ENCODE assay signal across 8 cellular contexts in the genomic region with DNA sequence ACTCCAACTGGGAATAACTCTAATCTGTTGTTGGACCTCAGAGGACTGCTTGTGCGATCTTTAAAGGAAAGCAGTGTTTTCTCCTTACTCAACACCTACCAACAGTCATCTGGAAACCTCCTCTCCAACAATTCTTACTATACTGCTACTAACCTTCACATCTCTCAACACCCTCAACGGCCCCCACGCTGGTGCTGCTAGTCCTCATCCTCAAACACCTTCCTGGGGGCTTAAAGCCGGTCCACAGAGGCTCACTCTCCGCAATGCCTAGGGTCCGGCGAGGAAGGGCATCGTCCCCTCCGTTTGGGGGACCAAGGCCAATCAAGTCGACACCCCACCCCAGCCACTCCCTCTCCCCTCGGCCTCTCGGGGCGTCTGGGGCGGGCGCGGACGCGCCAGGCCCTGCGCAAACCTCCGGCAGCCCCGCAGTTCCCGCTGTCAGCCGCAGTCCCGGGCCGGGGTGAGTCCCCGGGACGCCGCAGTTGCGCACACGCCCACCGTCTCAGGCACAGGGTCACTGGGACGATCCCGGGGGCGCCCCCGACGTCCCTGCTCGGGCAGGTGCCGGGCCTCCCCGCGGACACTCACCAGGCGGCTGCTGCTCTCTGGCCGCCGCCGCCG.
DNase-seq lines count a peak whose midpoint lies in the region; ATAC-seq and TF ChIP-seq lines count a peak whose summit lies in the region.

No MANE protein-coding gene starts in this region.

- H3K4me1 ChIP-seq in OCI-LY1 (ENCODE audit: insufficient read depth, low read length, severe bottlenecking) (peaks cover 19% of the 10 kb centered on the region), adipocyte (ENCODE audit: control insufficient read depth, insufficient read depth, low read length) (peaks cover 12% of the 10 kb centered on the region), iPS-18a (ENCODE audit: control insufficient read depth, low read depth, low read length) (no peaks in the 10 kb centered on the region)

- peak; percentile 27 for ATAC-seq in HG02610 (IDR thresholded peaks at IDR 0.05; ENCODE audit: unreplicated experiment)

- H3K9me2 ChIP-seq in OCI-LY1 (ENCODE audit: low read depth, low read length) = no peaks in the 10 kb centered on the region

- H3F3A ChIP-seq in OCI-LY1 (ENCODE audit: insufficient read depth, low read length) = no peaks in the 10 kb centered on the region

- peaks cover 19% of the 10 kb centered on the region; the same call in 1 of the 2 replicates for H3K79me2 ChIP-seq in OCI-LY1 (ENCODE audit: insufficient read depth, low read length)

- H2AFZ ChIP-seq in OCI-LY1 (ENCODE audit: low read length) = no peak overlapping the region

- H3K9ac ChIP-seq in OCI-LY1 (ENCODE audit: low read length) = peak overlapping the region; percentile 83
- H3K9ac ChIP-seq in adipocyte (ENCODE audit: low read length) = peak overlapping the region; percentile 80
- H3K9ac ChIP-seq in iPS-18a (ENCODE audit: low read length) = peak overlapping the region; percentile 48

- H3K27me3 ChIP-seq in OCI-LY1 (ENCODE audit: insufficient read depth, low read length) = no peaks in the 10 kb centered on the region
- H3K27me3 ChIP-seq in adipocyte (replicated peaks; ENCODE audit: control insufficient read depth, insufficient read depth, low read length) = peaks cover 16% of the 10 kb centered on the region
- no peaks in the 10 kb centered on the region for H3K27me3 ChIP-seq in iPS-18a (ENCODE audit: control insufficient read depth, insufficient read depth, low read length)

- no peak overlapping the region for H3K27ac ChIP-seq in OCI-LY1 (ENCODE audit: low read depth, low read length, poor library complexity, severe bottlenecking)
- no peak overlapping the region for H3K27ac ChIP-seq in iPS-18a (ENCODE audit: low read length)
- peak overlapping the region; percentile 34 to 90 (median 82) for H3K27ac ChIP-seq in skin epidermis

- H3K36me3 ChIP-seq in OCI-LY1 (ENCODE audit: insufficient read depth, low read length) = no peaks in the 10 kb centered on the region
- no peaks in the 10 kb centered on the region for H3K36me3 ChIP-seq in adipocyte (ENCODE audit: control insufficient read depth, insufficient read depth, low read length, severe bottlenecking)
- H3K36me3 ChIP-seq in iPS-18a (ENCODE audit: control insufficient read depth, low read depth, low read length) = no peaks in the 10 kb centered on the region

- peak overlapping the region; percentile 79 for H3K4me2 ChIP-seq in OCI-LY1 (ENCODE audit: low read length)

- no peak for TF ChIP-seq CTCF in OCI-LY1 (IDR thresholded peaks at IDR 0.05; ENCODE audit: low read length)

- no peaks in the 10 kb centered on the region for H4K20me1 ChIP-seq in OCI-LY1 (ENCODE audit: insufficient read depth, low read length)

- peak overlapping the region; percentile 93 for H3K4me3 ChIP-seq in OCI-LY1 (ENCODE audit: low read depth, low read length, poor library complexity, severe bottlenecking)
- peak overlapping the region; percentile 88 for H3K4me3 ChIP-seq in adipocyte (ENCODE audit: low read length)
- peak overlapping the region; percentile 78 for H3K4me3 ChIP-seq in iPS-18a (ENCODE audit: low read length)
- H3K4me3 ChIP-seq in skin epidermis = peak overlapping the region; percentile 61 to 86 (median 71)

- DNase-seq in NCI-H1092 treated with DMSO at 0.1 percent for 48 hours (lab: John Stamatoyannopoulos, UW) = peak; percentile 38
- no peak for DNase-seq in NCI-H1092 (lab: John Stamatoyannopoulos, UW)
- peak; percentile 39 for DNase-seq in adipocyte (ENCODE audit: low read depth)
- DNase-seq in T-helper 9 cell = no peak

- H3K9me3 ChIP-seq in OCI-LY1 (ENCODE audit: low read length) = no peaks in the 10 kb centered on the region
- peaks cover 11% of the 10 kb centered on the region for H3K9me3 ChIP-seq in adipocyte (ENCODE audit: control insufficient read depth, low read length)
- peaks cover 19% of the 10 kb centered on the region for H3K9me3 ChIP-seq in iPS-18a (ENCODE audit: control insufficient read depth, low read depth, low read length)

Comparison
In these comparisons a context has a peak if more than half of its experiments do, and no peak if none do; other contexts are left out.
1. DNase-seq: peak in NCI-H1092 treated with DMSO at 0.1 percent for 48 hours (single experiment) and adipocyte (single experiment); none in NCI-H1092 (single experiment) and T-helper 9 cell (single experiment).
2. H3K27ac ChIP-seq: peak in skin epidermis (21 of 21); none in OCI-LY1 (single experiment) and iPS-18a (single experiment).
3. Peak in every context shown above with its lines, with median percentiles within 50 percentile points of each other: H3K4me3 ChIP-seq and H3K9ac ChIP-seq.